In genomic region chr1:7235871-7236472, GRCh38 we compare ENCODE assay signal across 1 cellular context.
TF ChIP-seq lines count a peak whose summit lies in the region.

No MANE protein-coding gene starts in this region.

TF ChIP-seq in K562, 482 proteins besides CTCF, POLR2A, EP300 and RAD21 (continued from another document):
- TF ChIP-seq, protein P1, sequence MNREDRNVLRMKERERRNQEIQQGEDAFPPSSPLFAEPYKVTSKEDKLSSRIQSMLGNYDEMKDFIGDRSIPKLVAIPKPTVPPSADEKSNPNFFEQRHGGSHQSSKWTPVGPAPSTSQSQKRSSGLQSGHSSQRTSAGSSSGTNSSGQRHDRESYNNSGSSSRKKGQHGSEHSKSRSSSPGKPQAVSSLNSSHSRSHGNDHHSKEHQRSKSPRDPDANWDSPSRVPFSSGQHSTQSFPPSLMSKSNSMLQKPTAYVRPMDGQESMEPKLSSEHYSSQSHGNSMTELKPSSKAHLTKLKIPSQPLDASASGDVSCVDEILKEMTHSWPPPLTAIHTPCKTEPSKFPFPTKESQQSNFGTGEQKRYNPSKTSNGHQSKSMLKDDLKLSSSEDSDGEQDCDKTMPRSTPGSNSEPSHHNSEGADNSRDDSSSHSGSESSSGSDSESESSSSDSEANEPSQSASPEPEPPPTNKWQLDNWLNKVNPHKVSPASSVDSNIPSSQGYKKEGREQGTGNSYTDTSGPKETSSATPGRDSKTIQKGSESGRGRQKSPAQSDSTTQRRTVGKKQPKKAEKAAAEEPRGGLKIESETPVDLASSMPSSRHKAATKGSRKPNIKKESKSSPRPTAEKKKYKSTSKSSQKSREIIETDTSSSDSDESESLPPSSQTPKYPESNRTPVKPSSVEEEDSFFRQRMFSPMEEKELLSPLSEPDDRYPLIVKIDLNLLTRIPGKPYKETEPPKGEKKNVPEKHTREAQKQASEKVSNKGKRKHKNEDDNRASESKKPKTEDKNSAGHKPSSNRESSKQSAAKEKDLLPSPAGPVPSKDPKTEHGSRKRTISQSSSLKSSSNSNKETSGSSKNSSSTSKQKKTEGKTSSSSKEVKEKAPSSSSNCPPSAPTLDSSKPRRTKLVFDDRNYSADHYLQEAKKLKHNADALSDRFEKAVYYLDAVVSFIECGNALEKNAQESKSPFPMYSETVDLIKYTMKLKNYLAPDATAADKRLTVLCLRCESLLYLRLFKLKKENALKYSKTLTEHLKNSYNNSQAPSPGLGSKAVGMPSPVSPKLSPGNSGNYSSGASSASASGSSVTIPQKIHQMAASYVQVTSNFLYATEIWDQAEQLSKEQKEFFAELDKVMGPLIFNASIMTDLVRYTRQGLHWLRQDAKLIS (CRISPR knock-in tag; IDR thresholded peaks at IDR 0.05) = no peak
- TF ChIP-seq MTA3 (IDR thresholded peaks at IDR 0.05; ENCODE audit: borderline replicate concordance) (no peak), TCF3 (CRISPR knock-in tag; IDR thresholded peaks at IDR 0.05) (peak; percentile 46; the same call in 1 of the 2 replicates), CBFA2T3 (IDR thresholded peaks at IDR 0.05) (peak; percentile 54; the same call in 1 of the 2 replicates), FOXK2 (conservative IDR thresholded peaks at IDR 0.05 in 1 of 2, IDR thresholded peaks at IDR 0.05 in 1 of 2; ENCODE audit: low read depth in 2 of 2) (no peak), MGA (IDR thresholded peaks at IDR 0.05) (no peak), ARID1B (IDR thresholded peaks at IDR 0.05) (peak; percentile 40), ESRRB (CRISPR knock-in tag; IDR thresholded peaks at IDR 0.05; ENCODE audit: borderline replicate concordance) (no peak), ZNF165 (CRISPR knock-in tag; IDR thresholded peaks at IDR 0.05; ENCODE audit: borderline replicate concordance) (no peak), L3MBTL2 (IDR thresholded peaks at IDR 0.05) (peak; percentile 37; the same call in 1 of the 2 replicates), TGIF2 (CRISPR knock-in tag; IDR thresholded peaks at IDR 0.05) (no peak), NR1H2 (CRISPR knock-in tag; IDR thresholded peaks at IDR 0.05) (no peak), SIRT6 (IDR thresholded peaks at IDR 0.05; ENCODE audit: low read depth, low read length) (no peak), XRCC4 (IDR thresholded peaks at IDR 0.05; ENCODE audit: extremely low read depth, insufficient read depth, insufficient read length) (no peak), NCOA1 (IDR thresholded peaks at IDR 0.05; ENCODE audit: low read depth) (no peak), ZNF395 (CRISPR knock-in tag; IDR thresholded peaks at IDR 0.05) (no peak), ZNF224 (CRISPR knock-in tag; IDR thresholded peaks at IDR 0.05) (no peak), CHD1 (IDR thresholded peaks at IDR 0.05; ENCODE audit: low read length) (no peak), SIN3A (IDR thresholded peaks at IDR 0.05; ENCODE audit: borderline replicate concordance in 2 of 2, control insufficient read depth in 1 of 2, low read depth in 2 of 2, low read length in 2 of 2) (no peak), PKNOX1 (IDR thresholded peaks at IDR 0.05) (peak; percentile 16; the same call in 1 of the 2 replicates), MED1 (CRISPR knock-in tag; IDR thresholded peaks at IDR 0.05; ENCODE audit: borderline replicate concordance) (no peak), ZBTB7A (IDR thresholded peaks at IDR 0.05; ENCODE audit: borderline replicate concordance, control insufficient read depth, low read depth, low read length) (no peak), PURB (CRISPR knock-in tag; IDR thresholded peaks at IDR 0.05; ENCODE audit: low read depth) (no peak), SMC3 (conservative IDR thresholded peaks at IDR 0.05; ENCODE audit: insufficient read depth, low read depth, low read length) (no peak), FOXA3 (CRISPR knock-in tag; conservative IDR thresholded peaks at IDR 0.05 in 1 of 2, IDR thresholded peaks at IDR 0.05 in 1 of 2) (no peak), ZNF431 (CRISPR knock-in tag; IDR thresholded peaks at IDR 0.05) (no peak), ZC3H11A (IDR thresholded peaks at IDR 0.05; ENCODE audit: low read depth, low read length) (no peak), SPI1 (IDR thresholded peaks at IDR 0.05; ENCODE audit: borderline replicate concordance, low read depth, low read length) (no peak), SREBF2 (CRISPR knock-in tag; IDR thresholded peaks at IDR 0.05) (no peak), U2AF2 (optimal IDR thresholded peaks at IDR 0.05; ENCODE audit: low read depth, low read length) (no peak), TCFL5 (CRISPR knock-in tag; conservative IDR thresholded peaks at IDR 0.05) (no peak), GTF2B (IDR thresholded peaks at IDR 0.05; ENCODE audit: extremely low read depth, insufficient read length) (no peak)
